2 cellular contexts compared by ENCODE assay signal in genomic region chr6:87772597-87773530, GRCh38.
TF ChIP-seq lines count a peak whose summit lies in the region.

No MANE protein-coding gene starts in this region.

TF ChIP-seq in SK-N-SH treated with all-trans-retinoic acid at 6 μM for 48 hours, 23 proteins besides CTCF, POLR2A, EP300 and RAD21 (continued from another document):
- no peak for TF ChIP-seq PATZ1 (CRISPR knock-in tag; IDR thresholded peaks at IDR 0.05; ENCODE audit: borderline replicate concordance)
- no peak for TF ChIP-seq ZFP3 (CRISPR knock-in tag; IDR thresholded peaks at IDR 0.05)
- peak; percentile 40; the same call in 1 of the 2 replicates for TF ChIP-seq TSHZ2 (CRISPR knock-in tag; IDR thresholded peaks at IDR 0.05)
- no peak for TF ChIP-seq BACH2 (CRISPR knock-in tag; IDR thresholded peaks at IDR 0.05; ENCODE audit: borderline replicate concordance)
- TF ChIP-seq CSDC2 (CRISPR knock-in tag; IDR thresholded peaks at IDR 0.05), result no peak
- no peak for TF ChIP-seq RARB (CRISPR knock-in tag; IDR thresholded peaks at IDR 0.05)
- peak; percentile 98 for TF ChIP-seq ZNF565 (CRISPR knock-in tag; conservative IDR thresholded peaks at IDR 0.05; ENCODE audit: low read depth)
- TF ChIP-seq TCF4 (CRISPR knock-in tag; IDR thresholded peaks at IDR 0.05; ENCODE audit: borderline replicate concordance), result peak; percentile 81; the same call in 1 of the 2 replicates
- no peak for TF ChIP-seq OSR1 (CRISPR knock-in tag; IDR thresholded peaks at IDR 0.05)

TF ChIP-seq in HepG2, 621 proteins besides CTCF, POLR2A, EP300 and RAD21 (continued from another document and continues in another):
- peak in 1 of 2 experiments; percentile 22; a peak in 1 of 4 replicates for TF ChIP-seq REST (IDR thresholded peaks at IDR 0.05; ENCODE audit: borderline replicate concordance in 1 of 2, low read depth in 1 of 2, low read length in 2 of 2)
- 0 out of 2 replicates have a peak, but pooled peaks have one; percentile 18 for TF ChIP-seq SP5 (CRISPR knock-in tag; IDR thresholded peaks at IDR 0.05; ENCODE audit: borderline replicate concordance, low read depth)
- TF ChIP-seq DDIT3 (CRISPR knock-in tag; IDR thresholded peaks at IDR 0.05), result no peak
- no peak for TF ChIP-seq ZNF672 (CRISPR knock-in tag; IDR thresholded peaks at IDR 0.05)
- TF ChIP-seq NR2C2 (CRISPR knock-in tag; IDR thresholded peaks at IDR 0.05; ENCODE audit: borderline replicate concordance), result 0 out of 2 replicates have a peak, but pooled peaks have one; percentile 41
- TF ChIP-seq ZMYM4 (CRISPR knock-in tag; IDR thresholded peaks at IDR 0.05), result peak; percentile 63
- no peak for TF ChIP-seq ZBTB26 (CRISPR knock-in tag; IDR thresholded peaks at IDR 0.05; ENCODE audit: borderline replicate concordance)
- TF ChIP-seq GATAD1 (CRISPR knock-in tag; IDR thresholded peaks at IDR 0.05), result no peak
- TF ChIP-seq FOXO1 (CRISPR knock-in tag; IDR thresholded peaks at IDR 0.05), result peak; percentile 56; the same call in 1 of the 2 replicates
- no peak for TF ChIP-seq ZNF530 (CRISPR knock-in tag; IDR thresholded peaks at IDR 0.05; ENCODE audit: low read depth)
- TF ChIP-seq GABPB1 (CRISPR knock-in tag; IDR thresholded peaks at IDR 0.05), result peak; percentile 29; the same call in 1 of the 2 replicates
- TF ChIP-seq TFE3 (CRISPR knock-in tag; IDR thresholded peaks at IDR 0.05), result peak; percentile 81; the same call in 1 of the 2 replicates
- TF ChIP-seq ATF3 (CRISPR knock-in tag; IDR thresholded peaks at IDR 0.05), result no peak
- TF ChIP-seq ZNF784 (CRISPR knock-in tag; IDR thresholded peaks at IDR 0.05; ENCODE audit: borderline replicate concordance), result no peak
- peak; percentile 36; the same call in 1 of the 2 replicates for TF ChIP-seq TAF1 (CRISPR knock-in tag; IDR thresholded peaks at IDR 0.05)
- no peak; the same call in 1 of the 2 replicates for TF ChIP-seq SIX4 (CRISPR knock-in tag; IDR thresholded peaks at IDR 0.05)
- 0 out of 2 replicates have a peak, but pooled peaks have one; percentile 26 for TF ChIP-seq ZFX (CRISPR knock-in tag; IDR thresholded peaks at IDR 0.05; ENCODE audit: low read depth)
- TF ChIP-seq ZNF501 (CRISPR knock-in tag; IDR thresholded peaks at IDR 0.05), result peak; percentile 64
- no peak for TF ChIP-seq ZNF781 (CRISPR knock-in tag; IDR thresholded peaks at IDR 0.05; ENCODE audit: borderline replicate concordance, not compliant biosample characterization)
- no peak for TF ChIP-seq CREB1 (IDR thresholded peaks at IDR 0.05)
- TF ChIP-seq CREB1 (CRISPR knock-in tag; IDR thresholded peaks at IDR 0.05), result peak; percentile 41; the same call in 1 of the 2 replicates
- TF ChIP-seq HNRNPUL1 (IDR thresholded peaks at IDR 0.05; ENCODE audit: low read depth, low read length), result no peak
- TF ChIP-seq MAFG (CRISPR knock-in tag; IDR thresholded peaks at IDR 0.05), result no peak
- TF ChIP-seq ZBTB7B (CRISPR knock-in tag; IDR thresholded peaks at IDR 0.05), result peak; percentile 55; the same call in 1 of the 2 replicates
- no peak for TF ChIP-seq SMC3 (IDR thresholded peaks at IDR 0.05; ENCODE audit: low read length)
- peak; percentile 46; the same call in 1 of the 2 replicates for TF ChIP-seq ZFP91 (CRISPR knock-in tag; IDR thresholded peaks at IDR 0.05; ENCODE audit: borderline replicate concordance)
- TF ChIP-seq ZNF674 (CRISPR knock-in tag; IDR thresholded peaks at IDR 0.05; ENCODE audit: low read depth), result no peak
- peak; percentile 64; the same call in 1 of the 2 replicates for TF ChIP-seq ZNF280D (CRISPR knock-in tag; IDR thresholded peaks at IDR 0.05)
- no peak for TF ChIP-seq GABPA (IDR thresholded peaks at IDR 0.05; ENCODE audit: low read depth, low read length)
- peak; percentile 47; the same call in 1 of the 2 replicates for TF ChIP-seq GABPA (CRISPR knock-in tag; IDR thresholded peaks at IDR 0.05; ENCODE audit: low read depth)
- no peak for TF ChIP-seq ZNF496 (CRISPR knock-in tag; IDR thresholded peaks at IDR 0.05; ENCODE audit: insufficient replicate concordance)
- TF ChIP-seq MAX (IDR thresholded peaks at IDR 0.05), result 0 out of 2 replicates have a peak, but pooled peaks have one; percentile 58
- no peak for TF ChIP-seq ZSCAN25 (CRISPR knock-in tag; IDR thresholded peaks at IDR 0.05)
- TF ChIP-seq RXRB (CRISPR knock-in tag; IDR thresholded peaks at IDR 0.05; ENCODE audit: borderline replicate concordance), result peak; percentile 44; the same call in 1 of the 2 replicates
- TF ChIP-seq FOXM1 (CRISPR knock-in tag; IDR thresholded peaks at IDR 0.05), result no peak
- TF ChIP-seq ZNF768 (CRISPR knock-in tag; IDR thresholded peaks at IDR 0.05), result no peak
- 0 out of 2 replicates have a peak, but pooled peaks have one; percentile 25 for TF ChIP-seq ZNF136 (CRISPR knock-in tag; IDR thresholded peaks at IDR 0.05; ENCODE audit: low read depth)
- TF ChIP-seq ZBTB20 (CRISPR knock-in tag; IDR thresholded peaks at IDR 0.05; ENCODE audit: borderline replicate concordance, low read depth), result peak; percentile 63; the same call in 1 of the 2 replicates
- no peak for TF ChIP-seq MTERF4 (CRISPR knock-in tag; IDR thresholded peaks at IDR 0.05)
